Comparison of ENCODE assay signal across 16 cellular contexts in genomic region chr9:5468850-5469249, GRCh38. TPM values are rescaled to one million over a fixed set of nuclear protein-coding genes. Genes with fewer than 3 reads are reported as not detected.
DNase-seq lines count a peak whose midpoint lies in the region; ATAC-seq and TF ChIP-seq lines count a peak whose summit lies in the region.
"Had no signal": no experiment of that assay in that cellular context is flagged by ENCODE, and none has a peak within 500 bp of the region (broad histone marks: within the 10 kb centered on the region; RNA-seq: fewer than 3 reads in every experiment).

No MANE protein-coding gene starts in this region.

- no peak for DNase-seq in activated T-cell treated with anti-CD3 and anti-CD28 coated beads, Interleukin-2, amount 50 U/mL, for 72 hours
- DNase-seq in activated T-cell treated with anti-CD3 and anti-CD28 coated beads for 4 hours (no peak), EH (ENCODE audit: low read depth) (peak; percentile 23), T-helper 17 cell (no peak), fibroblast of the aortic adventitia (ENCODE audit: low read depth) (peak; percentile 22), NCI-H82 (lab: John Stamatoyannopoulos, UW) (no peak), HPDE6-E6E7 (ENCODE audit: extremely low spot score) (no peak), NCI-H2171 treated with DMSO at 0.1 percent for 48 hours (lab: John Stamatoyannopoulos, UW) (no peak)
- DNase-seq: AML-193; Caco-2; CD4-positive, alpha-beta T cell; GDM1; H9 had no signal

- H3K4me3 ChIP-seq in fibroblast of the aortic adventitia (ENCODE audit: low read depth, low read length): no peak overlapping the region
- H3K4me3 ChIP-seq: A549 had no signal

- no peak for ATAC-seq in activated T-cell treated with anti-CD3 and anti-CD28 coated beads, Interleukin-2, amount 50 U/mL, for 72 hours (replicated peaks in 1 of 2)
- no peak for ATAC-seq in T-helper 17 cell
- ATAC-seq: A549, HepG2 had no signal

- no peaks in the 10 kb centered on the region for H3K27me3 Mint-ChIP-seq in activated T-cell treated with anti-CD3 and anti-CD28 coated beads, Interleukin-2, amount 50 U/mL, for 72 hours (ENCODE audit: low read depth)
- H3K27me3 Mint-ChIP-seq in T-helper 17 cell: no peaks in the 10 kb centered on the region
- H3K27me3 Mint-ChIP-seq: CD4-positive, alpha-beta T cell had no signal

- H3K4me3 Mint-ChIP-seq in activated T-cell treated with anti-CD3 and anti-CD28 coated beads, Interleukin-2, amount 50 U/mL, for 72 hours: peak overlapping the region in 1 of 2 donors; percentile 20
- H3K4me3 Mint-ChIP-seq in T-helper 17 cell: no peak overlapping the region
- H3K4me3 Mint-ChIP-seq: CD4-positive, alpha-beta T cell; H9 had no signal

- H3K36me3 Mint-ChIP-seq in activated T-cell treated with anti-CD3 and anti-CD28 coated beads, Interleukin-2, amount 50 U/mL, for 72 hours (ENCODE audit: insufficient read depth in 2 of 2): peaks cover 22 to 34% of the 10 kb centered on the region in 2 donors
- peaks cover 13% of the 10 kb centered on the region for H3K36me3 Mint-ChIP-seq in T-helper 17 cell (ENCODE audit: low read depth)

- H3K27ac Mint-ChIP-seq in activated T-cell treated with anti-CD3 and anti-CD28 coated beads, Interleukin-2, amount 50 U/mL, for 72 hours: peak overlapping the region; percentile 82
- H3K27ac Mint-ChIP-seq in T-helper 17 cell: peak overlapping the region; percentile 16
- H3K27ac Mint-ChIP-seq: CD4-positive, alpha-beta T cell; H9 had no signal

- peaks cover 39% of the 10 kb centered on the region for H3K4me1 Mint-ChIP-seq in activated T-cell treated with anti-CD3 and anti-CD28 coated beads, Interleukin-2, amount 50 U/mL, for 72 hours (ENCODE audit: low read depth)
- peaks cover 5% of the 10 kb centered on the region for H3K4me1 Mint-ChIP-seq in T-helper 17 cell

- no peaks in the 10 kb centered on the region for H3K9me3 ChIP-seq in T-helper 17 cell (ENCODE audit: control insufficient read depth, low read length, poor library complexity, severe bottlenecking)
- H3K9me3 ChIP-seq: A549, Caco-2 had no signal

- H3K9me3 Mint-ChIP-seq in activated T-cell treated with anti-CD3 and anti-CD28 coated beads, Interleukin-2, amount 50 U/mL, for 72 hours: no peaks in the 10 kb centered on the region
- H3K9me3 Mint-ChIP-seq: CD4-positive, alpha-beta T cell; H9 had no signal

- TF ChIP-seq CTCF in fibroblast of the aortic adventitia (IDR thresholded peaks at IDR 0.05; ENCODE audit: insufficient read depth, low read length): no peak

RNA-seq across cellular contexts. Expression of gene CD274, which starts 18.5 kb away (rescaled TPM):
- 10 to 100 TPM; 16.4 to 36.3 TPM for total RNA-seq in activated T-cell treated with anti-CD3 and anti-CD28 coated beads, Interleukin-2, amount 50 U/mL, for 72 hours
- total RNA-seq in T-helper 17 cell (1 to 10 TPM; 4.7 to 6.7 TPM), fibroblast of the aortic adventitia (ENCODE audit: low replicate concordance) (0.33 and 1.1 TPM in 2 replicates)
- total RNA-seq: Caco-2, H9 had no signal

RNA-seq across cellular contexts. Expression of gene PLGRKT, which starts 31.1 kb away (rescaled TPM):
- total RNA-seq in activated T-cell treated with anti-CD3 and anti-CD28 coated beads, Interleukin-2, amount 50 U/mL, for 72 hours: 10 to 100 TPM; 48.6 to 49.9 TPM
- total RNA-seq in T-helper 17 cell (10 to 100 TPM; 17.4 to 23.5 TPM), fibroblast of the aortic adventitia (ENCODE audit: low replicate concordance) (6.5 and 25.8 TPM in 2 replicates)

RNA-seq across cellular contexts. Expression of gene PDCD1LG2, which starts 41.5 kb away (rescaled TPM):
- total RNA-seq in activated T-cell treated with anti-CD3 and anti-CD28 coated beads, Interleukin-2, amount 50 U/mL, for 72 hours: 1 to 10 TPM; 1.3 to 3.0 TPM
- 1 to 10 TPM in 1 of 2 donors, under 1 TPM in 1; 0.50 to 1.1 TPM for total RNA-seq in T-helper 17 cell
- total RNA-seq in fibroblast of the aortic adventitia (ENCODE audit: low replicate concordance): 4.1 and 10.9 TPM in 2 replicates
- total RNA-seq: Caco-2, H1, H9, HepG2 had no signal

Comparison
In these comparisons a context has a peak if more than half of its experiments do, and no peak if none do; other contexts are left out.
1. DNase-seq: peak in EH (single experiment) and fibroblast of the aortic adventitia (single experiment); none in activated T-cell treated with anti-CD3 and anti-CD28 coated beads, Interleukin-2, amount 50 U/mL, for 72 hours (0 of 2), activated T-cell treated with anti-CD3 and anti-CD28 coated beads for 4 hours (single experiment), T-helper 17 cell (0 of 3), NCI-H82 (single experiment), HPDE6-E6E7 (single experiment) and NCI-H2171 treated with DMSO at 0.1 percent for 48 hours (single experiment).